8 cellular contexts compared by ENCODE assay signal in the genomic region with DNA sequence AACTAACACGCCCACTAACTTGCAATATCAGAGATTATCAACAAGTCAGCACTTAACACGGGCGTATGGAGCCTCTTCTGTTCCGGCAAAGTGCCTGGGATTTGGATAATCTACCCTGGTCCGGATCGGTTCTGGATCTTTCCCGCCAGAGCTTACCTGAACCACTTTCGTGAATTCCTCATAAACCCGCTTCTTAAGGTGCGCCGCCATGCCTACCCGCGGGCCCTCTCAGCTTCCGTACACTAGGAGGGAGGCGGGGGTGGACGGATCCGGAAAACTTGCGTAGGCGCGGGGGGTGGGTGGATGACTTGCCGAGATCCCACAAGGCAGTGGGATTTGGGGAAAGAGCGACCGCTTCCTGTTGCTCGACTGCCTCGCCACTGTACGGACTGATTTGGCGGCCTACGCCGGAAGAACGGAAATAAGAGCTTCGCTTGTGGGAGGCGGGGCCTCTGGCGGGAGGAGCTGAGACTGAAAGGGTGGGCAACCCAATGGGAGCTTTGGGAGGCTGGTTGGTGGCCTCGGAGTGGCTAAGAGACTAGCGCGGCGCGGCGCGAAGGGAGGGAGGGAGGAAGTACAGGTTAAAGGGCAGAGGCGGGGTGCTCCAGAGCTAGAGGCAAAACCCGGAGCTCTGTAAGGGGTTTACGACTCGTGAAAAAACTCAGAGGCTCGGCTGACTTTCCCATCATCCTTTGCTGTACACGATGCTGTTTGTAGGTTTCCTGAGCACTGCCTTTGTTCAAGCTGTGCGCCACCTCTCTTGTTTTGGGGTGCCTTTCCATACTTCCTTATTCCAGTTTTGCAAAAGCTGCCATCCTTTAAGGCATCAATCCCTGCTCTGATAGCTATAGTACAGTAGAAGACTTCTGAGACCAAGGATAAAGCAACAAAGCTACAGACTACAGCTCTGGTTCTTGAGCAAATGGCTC. TPM values are rescaled to one million over a fixed set of nuclear protein-coding genes. Genes with fewer than 3 reads are reported as not detected.
DNase-seq lines count a peak whose midpoint lies in the region; ATAC-seq and TF ChIP-seq lines count a peak whose summit lies in the region.

A gene with protein sequence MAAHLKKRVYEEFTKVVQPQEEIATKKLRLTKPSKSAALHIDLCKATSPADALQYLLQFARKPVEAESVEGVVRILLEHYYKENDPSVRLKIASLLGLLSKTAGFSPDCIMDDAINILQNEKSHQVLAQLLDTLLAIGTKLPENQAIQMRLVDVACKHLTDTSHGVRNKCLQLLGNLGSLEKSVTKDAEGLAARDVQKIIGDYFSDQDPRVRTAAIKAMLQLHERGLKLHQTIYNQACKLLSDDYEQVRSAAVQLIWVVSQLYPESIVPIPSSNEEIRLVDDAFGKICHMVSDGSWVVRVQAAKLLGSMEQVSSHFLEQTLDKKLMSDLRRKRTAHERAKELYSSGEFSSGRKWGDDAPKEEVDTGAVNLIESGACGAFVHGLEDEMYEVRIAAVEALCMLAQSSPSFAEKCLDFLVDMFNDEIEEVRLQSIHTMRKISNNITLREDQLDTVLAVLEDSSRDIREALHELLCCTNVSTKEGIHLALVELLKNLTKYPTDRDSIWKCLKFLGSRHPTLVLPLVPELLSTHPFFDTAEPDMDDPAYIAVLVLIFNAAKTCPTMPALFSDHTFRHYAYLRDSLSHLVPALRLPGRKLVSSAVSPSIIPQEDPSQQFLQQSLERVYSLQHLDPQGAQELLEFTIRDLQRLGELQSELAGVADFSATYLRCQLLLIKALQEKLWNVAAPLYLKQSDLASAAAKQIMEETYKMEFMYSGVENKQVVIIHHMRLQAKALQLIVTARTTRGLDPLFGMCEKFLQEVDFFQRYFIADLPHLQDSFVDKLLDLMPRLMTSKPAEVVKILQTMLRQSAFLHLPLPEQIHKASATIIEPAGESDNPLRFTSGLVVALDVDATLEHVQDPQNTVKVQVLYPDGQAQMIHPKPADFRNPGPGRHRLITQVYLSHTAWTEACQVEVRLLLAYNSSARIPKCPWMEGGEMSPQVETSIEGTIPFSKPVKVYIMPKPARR (minus strand): TSS at position 235 of the 929 bp plus-strand sequence. CDS start 25 bp downstream, at position 210.

- DNase-seq in GM12864 (ENCODE audit: low read depth), result peak; percentile 98
- peak; percentile 100 for DNase-seq in NCI-H128 (lab: John Stamatoyannopoulos, UW; ENCODE audit: unreplicated experiment)
- DNase-seq in activated naive CD8-positive, alpha-beta T cell treated with anti-CD3 and anti-CD28 coated beads, Interleukin-2, amount 10 ng/mL, durations not matched to agents 7 days and 5 days, result peak; percentile 94
- peak; percentile 98 for DNase-seq in glutamatergic neuron
- DNase-seq in osteoblast (ENCODE audit: insufficient read length, low spot score, missing footprints), result peak; percentile 95
- peak; percentile 97 for DNase-seq in thoracic aorta (ENCODE audit: low spot score)

- peak within 1 kb of the TSS; percentile 67 for H3K27ac ChIP-seq in SU-DHL-6 (ENCODE audit: low read depth, low read length)
- peak within 1 kb of the TSS; percentile 67 for H3K27ac ChIP-seq in osteoblast (ENCODE audit: low read depth, low read length)
- peak within 1 kb of the TSS; percentile 82 to 84 for H3K27ac ChIP-seq in thoracic aorta

- H2AFZ ChIP-seq in SU-DHL-6 (ENCODE audit: low read depth, low read length, severe bottlenecking) (peak within 1 kb of the TSS; percentile 77), osteoblast (ENCODE audit: low read length) (peak within 1 kb of the TSS; percentile 96)

- H3K27me3 ChIP-seq in SU-DHL-6 (ENCODE audit: low read length), result no peaks in the 10 kb centered on the region
- no peaks in the 10 kb centered on the region for H3K27me3 ChIP-seq in osteoblast (ENCODE audit: insufficient read depth, low read length)
- no peaks in the 10 kb centered on the region for H3K27me3 ChIP-seq in thoracic aorta (replicated peaks; ENCODE audit: insufficient read depth)

- peak within 1 kb of the TSS; percentile 91 for H3K27ac Mint-ChIP-seq in activated naive CD8-positive, alpha-beta T cell treated with anti-CD3 and anti-CD28 coated beads, Interleukin-2, amount 10 ng/mL, durations not matched to agents 7 days and 5 days
- H3K27ac Mint-ChIP-seq in glutamatergic neuron (ENCODE audit: unreplicated experiment), result peak within 1 kb of the TSS; percentile 99

- H3K9me3 Mint-ChIP-seq in activated naive CD8-positive, alpha-beta T cell treated with anti-CD3 and anti-CD28 coated beads, Interleukin-2, amount 10 ng/mL, durations not matched to agents 7 days and 5 days, result no peaks in the 10 kb centered on the region
- H3K9me3 Mint-ChIP-seq in glutamatergic neuron (ENCODE audit: unreplicated experiment), result no peaks in the 10 kb centered on the region

- ATAC-seq in HG02678 (IDR thresholded peaks at IDR 0.05; ENCODE audit: unreplicated experiment) (peak; percentile 98), thoracic aorta (ENCODE audit: insufficient number of reproducible peaks, low FRiP score, low read depth) (peak; percentile 99)
- ATAC-seq in activated naive CD8-positive, alpha-beta T cell treated with anti-CD3 and anti-CD28 coated beads, Interleukin-2, amount 10 ng/mL, durations not matched to agents 7 days and 5 days (ENCODE audit: low read depth), result peak; percentile 99

- H3K79me2 ChIP-seq in SU-DHL-6 (ENCODE audit: insufficient read depth, low read length) (peaks cover 25% of the 10 kb centered on the region), osteoblast (ENCODE audit: insufficient read depth, low read length) (peaks cover 27% of the 10 kb centered on the region)

- no peak for TF ChIP-seq CTCF in GM12864 (IDR thresholded peaks at IDR 0.05; ENCODE audit: low read depth, low read length, missing control alignments)
- TF ChIP-seq CTCF in SU-DHL-6 (IDR thresholded peaks at IDR 0.05; ENCODE audit: insufficient read depth, low read length, poor library complexity, severe bottlenecking), result no peak
- no peak for TF ChIP-seq CTCF in glutamatergic neuron (IDR thresholded peaks at IDR 0.05; ENCODE audit: partially characterized antibody, unreplicated experiment)
- TF ChIP-seq CTCF in osteoblast (IDR thresholded peaks at IDR 0.05; ENCODE audit: extremely low read depth, low read depth, low read length), result no peak
- TF ChIP-seq CTCF in thoracic aorta (IDR thresholded peaks at IDR 0.05), result no peak

- peak within 1 kb of the TSS; percentile 95 for H3K4me3 Mint-ChIP-seq in activated naive CD8-positive, alpha-beta T cell treated with anti-CD3 and anti-CD28 coated beads, Interleukin-2, amount 10 ng/mL, durations not matched to agents 7 days and 5 days
- peak within 1 kb of the TSS; percentile 97 for H3K4me3 Mint-ChIP-seq in glutamatergic neuron (ENCODE audit: unreplicated experiment)

- H3K27me3 Mint-ChIP-seq in activated naive CD8-positive, alpha-beta T cell treated with anti-CD3 and anti-CD28 coated beads, Interleukin-2, amount 10 ng/mL, durations not matched to agents 7 days and 5 days, result no peaks in the 10 kb centered on the region
- no peaks in the 10 kb centered on the region for H3K27me3 Mint-ChIP-seq in glutamatergic neuron (ENCODE audit: unreplicated experiment)

- H3K4me2 ChIP-seq in SU-DHL-6 (ENCODE audit: low read depth, low read length, poor library complexity, severe bottlenecking) (peak within 1 kb of the TSS; percentile 84), osteoblast (ENCODE audit: insufficient read depth, low read length) (peak within 1 kb of the TSS; percentile 92)

- POLR2A ChIA-PET in activated naive CD8-positive, alpha-beta T cell treated with anti-CD3 and anti-CD28 coated beads, Interleukin-2, amount 10 ng/mL, durations not matched to agents 7 days and 5 days (lab: Charles Lee), result interaction anchor here (0.6 to 1.7 kb wide), 11 partner anchors 12 to 833 kb away, joined by 3 to 20 read pairs (median 3); partner anchors contain the start of genes ALG8, GAB2, NDUFC2 and RSF1

- H3K4me3 ChIP-seq in GM12864 (ENCODE audit: low read depth, low read length) (peak within 1 kb of the TSS; percentile 69), SU-DHL-6 (ENCODE audit: insufficient read depth, low read length, poor library complexity, severe bottlenecking) (peak within 1 kb of the TSS; percentile 70), osteoblast (ENCODE audit: insufficient read depth, low read length) (peak within 1 kb of the TSS; percentile 88), thoracic aorta (peak within 1 kb of the TSS; percentile 82)

- H3F3A ChIP-seq in SU-DHL-6 (ENCODE audit: insufficient read depth), result peaks cover 8% of the 10 kb centered on the region; the same call in 1 of the 2 replicates

- H3K4me1 ChIP-seq in osteoblast (ENCODE audit: insufficient read depth, low read length) (peaks cover 14% of the 10 kb centered on the region), thoracic aorta (ENCODE audit: control insufficient read depth in 1 of 2, low read depth in 2 of 2) (peaks cover 13 to 15% of the 10 kb centered on the region in 2 donors)

- H3K4me1 Mint-ChIP-seq in activated naive CD8-positive, alpha-beta T cell treated with anti-CD3 and anti-CD28 coated beads, Interleukin-2, amount 10 ng/mL, durations not matched to agents 7 days and 5 days, result peaks cover 12% of the 10 kb centered on the region
- H3K4me1 Mint-ChIP-seq in glutamatergic neuron (ENCODE audit: low read depth, unreplicated experiment), result peaks cover 9% of the 10 kb centered on the region

- no peaks in the 10 kb centered on the region for H3K9me2 ChIP-seq in SU-DHL-6 (replicated peaks; ENCODE audit: insufficient read depth, low read length)

- H3K36me3 Mint-ChIP-seq in activated naive CD8-positive, alpha-beta T cell treated with anti-CD3 and anti-CD28 coated beads, Interleukin-2, amount 10 ng/mL, durations not matched to agents 7 days and 5 days, result peaks cover 2% of the 10 kb centered on the region
- no peaks in the 10 kb centered on the region for H3K36me3 Mint-ChIP-seq in glutamatergic neuron (ENCODE audit: unreplicated experiment)

- no peaks in the 10 kb centered on the region for H4K20me1 ChIP-seq in SU-DHL-6 (ENCODE audit: low read depth, low read length)
- no peaks in the 10 kb centered on the region for H4K20me1 ChIP-seq in osteoblast (ENCODE audit: insufficient read depth, low read length)

- H3K9me3 ChIP-seq in SU-DHL-6 (ENCODE audit: insufficient read depth, low read length) (no peaks in the 10 kb centered on the region), osteoblast (ENCODE audit: low read depth, low read length) (no peaks in the 10 kb centered on the region), thoracic aorta (no peaks in the 10 kb centered on the region)

- H3K36me3 ChIP-seq in SU-DHL-6 (ENCODE audit: low read length) (no peaks in the 10 kb centered on the region), osteoblast (ENCODE audit: insufficient read depth, low read length) (peaks cover 12% of the 10 kb centered on the region), thoracic aorta (no peaks in the 10 kb centered on the region)

- peak within 1 kb of the TSS; percentile 64 for H3K9ac ChIP-seq in SU-DHL-6 (ENCODE audit: low read length)

RNA-seq across cellular contexts. Expression of the gene that starts here (rescaled TPM):
- total RNA-seq in activated naive CD8-positive, alpha-beta T cell treated with anti-CD3 and anti-CD28 coated beads, Interleukin-2, amount 10 ng/mL, durations not matched to agents 7 days and 5 days, result 10 to 100 TPM; 53.9 to 56.8 TPM
- total RNA-seq in glutamatergic neuron (ENCODE audit: unreplicated experiment), result 39.9 TPM
- total RNA-seq in osteoblast, result 35.8 and 43.6 TPM in 2 replicates
- 10 to 100 TPM; 23.4 to 31.1 TPM for total RNA-seq in thoracic aorta

Comparison
In these comparisons a context has a peak if more than half of its experiments do, and no peak if none do; other contexts are left out.
1. Peak in every context shown above with its lines: DNase-seq, ATAC-seq, H3K4me3 ChIP-seq and H3K27ac ChIP-seq.